ENCODE assay signal across 8 cellular contexts in genomic region chr3:43769471-43770425, GRCh38.
DNase-seq lines count a peak whose midpoint lies in the region; ATAC-seq and TF ChIP-seq lines count a peak whose summit lies in the region.

No MANE protein-coding gene starts in this region.

- H3K4me1 ChIP-seq in OCI-LY7 (ENCODE audit: insufficient read depth, low read length, poor library complexity, severe bottlenecking) = no peaks in the 10 kb centered on the region
- H3K4me1 ChIP-seq in mucosa of descending colon (ENCODE audit: low read depth) = peaks cover 22% of the 10 kb centered on the region

- intact Hi-C loops in OCI-LY7 (cut with micrococcal nuclease; ENCODE audit: unreplicated experiment) (loop anchor here (1.0 kb wide), 1 partner anchor 429 kb away; no protein-coding TSS in a partner anchor), mucosa of descending colon (cut with DNase I, micrococcal nuclease) (no loop called here)

- ATAC-seq in mucosa of descending colon (peak; percentile 96), GM18502 (IDR thresholded peaks at IDR 0.05; ENCODE audit: poor library complexity, unreplicated experiment) (no peak)

- no peak overlapping the region for H3K4me3 ChIP-seq in OCI-LY7 (ENCODE audit: low read depth, low read length, poor library complexity, severe bottlenecking)
- H3K4me3 ChIP-seq in epithelial cell of proximal tubule (ENCODE audit: low read depth, low read length) = peak overlapping the region; percentile 29
- no peak overlapping the region for H3K4me3 ChIP-seq in mucosa of descending colon

- no peaks in the 10 kb centered on the region for H3K36me3 ChIP-seq in OCI-LY7 (ENCODE audit: insufficient read depth, low read length)
- H3K36me3 ChIP-seq in mucosa of descending colon (ENCODE audit: low read depth) = no peaks in the 10 kb centered on the region

- no TSS peak for BruUV-seq in OCI-LY7 (replicated peaks; lab: Mats Ljungman, UMichigan)

- no peak overlapping the region for H3K4me2 ChIP-seq in OCI-LY7 (ENCODE audit: low read length)

- POLR2A ChIA-PET in OCI-LY7 (lab: Charles Lee) = interaction anchor here (1.0 kb wide), 2 partner anchors 17 to 23 kb away, joined by 3 read pairs; no protein-coding TSS in a partner anchor

- H3K27ac ChIP-seq in OCI-LY7 (ENCODE audit: low read depth, low read length, poor library complexity, severe bottlenecking) = no peak overlapping the region

- no peak overlapping the region for H2AFZ ChIP-seq in OCI-LY7 (ENCODE audit: low read length)

- DNase-seq in GM04504 (ENCODE audit: low read depth) (peak; percentile 96), HUDEP-2 (lab: John Stamatoyannopoulos, UW; ENCODE audit: unreplicated experiment in 76 of 76) (peak; percentile 58 to 99 (median 96)), OCI-LY7 (ENCODE audit: low spot score) (peak; percentile 59), activated T-cell treated with anti-CD3 and anti-CD28 coated beads for 4 hours (peak; percentile 62), epithelial cell of proximal tubule (ENCODE audit: low read depth) (peak; percentile 68), mucosa of descending colon (peak; percentile 98 to 100 (median 99))
- DNase-seq in stimulated activated CD8-positive, alpha-beta memory T cell treated with anti-CD3 and anti-CD28 coated beads, Interleukin-2, amount 100 ng/mL, for 48 hours (ENCODE audit: low read depth in 2 of 2) = peak; percentile 64 to 69

- H3K9me2 ChIP-seq in OCI-LY7 (ENCODE audit: insufficient read depth, low read length) = no peaks in the 10 kb centered on the region

- no peaks in the 10 kb centered on the region for H3K79me2 ChIP-seq in OCI-LY7 (ENCODE audit: insufficient read depth, low read depth, low read length)

- CTCF ChIA-PET in OCI-LY7 (lab: Charles Lee; ENCODE audit: unreplicated experiment) = no interaction called here

- H4K20me1 ChIP-seq in OCI-LY7 (ENCODE audit: insufficient read depth, low read length) = no peaks in the 10 kb centered on the region

- no peaks in the 10 kb centered on the region for H3K9me3 ChIP-seq in OCI-LY7 (ENCODE audit: low read length)
- H3K9me3 ChIP-seq in mucosa of descending colon = no peaks in the 10 kb centered on the region

- TF ChIP-seq CTCF in OCI-LY7 (conservative IDR thresholded peaks at IDR 0.05; ENCODE audit: low read length) (peak; percentile 82), epithelial cell of proximal tubule (conservative IDR thresholded peaks at IDR 0.05; ENCODE audit: low read depth, low read length) (peak; percentile 85), mucosa of descending colon (IDR thresholded peaks at IDR 0.05) (peak; percentile 94)
